23 cellular contexts compared by ENCODE assay signal in genomic region chr14:52090936-52091335, GRCh38. TPM values are rescaled to one million over a fixed set of nuclear protein-coding genes. Genes with fewer than 3 reads are reported as not detected.
DNase-seq lines count a peak whose midpoint lies in the region; ATAC-seq and TF ChIP-seq lines count a peak whose summit lies in the region.
"Had no signal": no experiment of that assay in that cellular context is flagged by ENCODE, and none has a peak within 500 bp of the region (broad histone marks: within the 10 kb centered on the region; RNA-seq: fewer than 3 reads in every experiment).

No MANE protein-coding gene starts in this region.

- H3K4me1 ChIP-seq in esophagus muscularis mucosa (peaks cover 0 to 11% (median 3%) of the 10 kb centered on the region in 4 donors), lung (ENCODE audit: control insufficient read depth in 2 of 2, insufficient read depth in 2 of 2, low read length in 2 of 2) (peaks cover 0 to 10% of the 10 kb centered on the region in 2 donors), neuronal stem cell (ENCODE audit: control insufficient read depth in 2 of 2, insufficient read depth in 1 of 2, low read depth in 1 of 2, low read length in 2 of 2) (no peaks in the 10 kb centered on the region)
- H3K4me1 ChIP-seq: A549, BE2C, HAP-1 had no signal

- H2BK12ac ChIP-seq in neuronal stem cell (ENCODE audit: low read length): no peak overlapping the region

- no peak for ATAC-seq in lung (ENCODE audit: insufficient read depth, low FRiP score)
- no peak for ATAC-seq in GM21526 (IDR thresholded peaks at IDR 0.05; ENCODE audit: low FRiP score, unreplicated experiment)
- ATAC-seq: A549, GM12878 had no signal

- H3K9me3 Mint-ChIP-seq in activated naive CD4-positive, alpha-beta T cell treated with anti-CD3 and anti-CD28 coated beads for 36 hours: no peaks in the 10 kb centered on the region
- H3K9me3 Mint-ChIP-seq: CD4-positive, alpha-beta T cell; HFFc6 had no signal

- no peaks in the 10 kb centered on the region for H3K36me3 ChIP-seq in esophagus muscularis mucosa
- no peaks in the 10 kb centered on the region for H3K36me3 ChIP-seq in lung (ENCODE audit: control insufficient read depth in 2 of 2, insufficient read depth in 2 of 2, low read length in 2 of 2)
- no peaks in the 10 kb centered on the region for H3K36me3 ChIP-seq in neuronal stem cell (replicated peaks in 1 of 2; ENCODE audit: control insufficient read depth in 2 of 2, insufficient read depth in 2 of 2, low read length in 2 of 2)
- H3K36me3 ChIP-seq: BE2C; BLaER1 treated with 17β-estradiol and CSF1 and Interleukin-3, amounts not matched to agents 10 nM and 100 nM; HAP-1 had no signal

- H3K4me3 ChIP-seq in esophagus muscularis mucosa (no peak overlapping the region), lung (peak overlapping the region; percentile 4), neuronal stem cell (ENCODE audit: low read length in 2 of 2) (no peak overlapping the region)
- H3K4me3 ChIP-seq: A549; BLaER1 treated with 17β-estradiol and CSF1 and Interleukin-3, amounts not matched to agents 10 nM and 100 nM; GM12878; HAP-1 had no signal

- no peak overlapping the region for H3K4ac ChIP-seq in neuronal stem cell (ENCODE audit: low read length)

- no peak overlapping the region for H3K4me3 Mint-ChIP-seq in activated naive CD4-positive, alpha-beta T cell treated with anti-CD3 and anti-CD28 coated beads for 36 hours
- H3K4me3 Mint-ChIP-seq: CD14-positive monocyte; CD4-positive, alpha-beta T cell; CD8-positive, alpha-beta memory T cell; HFFc6 had no signal

- H2BK5ac ChIP-seq in neuronal stem cell (ENCODE audit: low read length): no peak overlapping the region

- peaks cover 13% of the 10 kb centered on the region for H3K27me3 Mint-ChIP-seq in activated naive CD4-positive, alpha-beta T cell treated with anti-CD3 and anti-CD28 coated beads for 36 hours (ENCODE audit: low read depth)

- H2BK120ac ChIP-seq in neuronal stem cell (ENCODE audit: low read depth, low read length): no peak overlapping the region

- H2AK5ac ChIP-seq in neuronal stem cell (ENCODE audit: low read depth, low read length): no peak overlapping the region

- no peak overlapping the region for H3K4me2 ChIP-seq in neuronal stem cell (ENCODE audit: insufficient read depth, low read length, poor library complexity, severe bottlenecking)
- H3K4me2 ChIP-seq: A549; BLaER1 treated with 17β-estradiol and CSF1 and Interleukin-3, amounts not matched to agents 10 nM and 100 nM had no signal

- 91% methylated on average over 4 of the region's 4 CpGs for WGBS in esophagus muscularis mucosa
- WGBS in lung, 2 donors: 75 to 77% methylated on average over 4 of the region's 4 CpGs
- no CpG with 5 or more reads among the region's 4 CpGs for WGBS in neuronal stem cell (ENCODE audit: extremely low coverage in 2 of 2, insufficient read length in 2 of 2, insufficient replicate concordance in 1 of 2), 2 donors

- no peaks in the 10 kb centered on the region for H3K4me1 Mint-ChIP-seq in activated naive CD4-positive, alpha-beta T cell treated with anti-CD3 and anti-CD28 coated beads for 36 hours (ENCODE audit: low read depth)
- H3K4me1 Mint-ChIP-seq: CD14-positive monocyte; CD8-positive, alpha-beta memory T cell had no signal

- H3K9ac ChIP-seq in neuronal stem cell (ENCODE audit: low read depth, low read length, poor library complexity): no peak overlapping the region
- H3K9ac ChIP-seq: BLaER1 treated with 17β-estradiol and CSF1 and Interleukin-3, amounts not matched to agents 10 nM and 100 nM had no signal

- no peak overlapping the region for H4K91ac ChIP-seq in neuronal stem cell (ENCODE audit: low read depth, low read length, poor library complexity)

- H4K8ac ChIP-seq in neuronal stem cell (ENCODE audit: low read depth, low read length): no peak overlapping the region

- TF ChIP-seq EP300 in esophagus muscularis mucosa (IDR thresholded peaks at IDR 0.05): no peak

- no peaks in the 10 kb centered on the region for H3K36me3 Mint-ChIP-seq in activated naive CD4-positive, alpha-beta T cell treated with anti-CD3 and anti-CD28 coated beads for 36 hours (ENCODE audit: low read depth)
- H3K36me3 Mint-ChIP-seq: CD14-positive monocyte had no signal

- H2AFZ ChIP-seq in neuronal stem cell (ENCODE audit: low read length): no peak overlapping the region

- H3K27ac Mint-ChIP-seq in activated naive CD4-positive, alpha-beta T cell treated with anti-CD3 and anti-CD28 coated beads for 36 hours: no peak overlapping the region
- H3K27ac Mint-ChIP-seq: CD14-positive monocyte; CD4-positive, alpha-beta T cell; CD8-positive, alpha-beta memory T cell; HFFc6 had no signal

- H3K27ac ChIP-seq in esophagus muscularis mucosa (replicated peaks in 1 of 4) (no peak overlapping the region), lung (ENCODE audit: low read depth in 1 of 2, low read length in 1 of 2) (no peak overlapping the region), neuronal stem cell (replicated peaks; ENCODE audit: low read length) (no peak overlapping the region)
- H3K27ac ChIP-seq: A549; BLaER1 treated with 17β-estradiol and CSF1 and Interleukin-3, amounts not matched to agents 10 nM and 100 nM had no signal

- no peak overlapping the region for H3K23ac ChIP-seq in neuronal stem cell (ENCODE audit: low read depth, low read length, poor library complexity)

- H2BK15ac ChIP-seq in neuronal stem cell (ENCODE audit: low read length): no peak overlapping the region

- H3K14ac ChIP-seq in neuronal stem cell (ENCODE audit: low read length): no peak overlapping the region

- intact Hi-C loops in esophagus muscularis mucosa (cut with DNase I): no loop called here
- intact Hi-C loops in activated naive CD4-positive, alpha-beta T cell treated with anti-CD3 and anti-CD28 coated beads for 36 hours (cut with micrococcal nuclease): no loop called here

- H3K79me1 ChIP-seq in neuronal stem cell (ENCODE audit: low read depth, low read length): no peaks in the 10 kb centered on the region

- TF ChIP-seq CTCF in esophagus muscularis mucosa (IDR thresholded peaks at IDR 0.05): no peak
- TF ChIP-seq CTCF in lung (IDR thresholded peaks at IDR 0.05; ENCODE audit: control extremely low read depth, extremely low read depth): no peak

- no peaks in the 10 kb centered on the region for H3K27me3 ChIP-seq in esophagus muscularis mucosa
- no peaks in the 10 kb centered on the region for H3K27me3 ChIP-seq in lung (ENCODE audit: control insufficient read depth, insufficient read depth)
- no peaks in the 10 kb centered on the region for H3K27me3 ChIP-seq in neuronal stem cell (ENCODE audit: control insufficient read depth in 3 of 3, insufficient read depth in 3 of 3, low read depth in 1 of 3, low read length in 3 of 3)
- H3K27me3 ChIP-seq: BE2C; BLaER1 treated with 17β-estradiol and CSF1 and Interleukin-3, amounts not matched to agents 10 nM and 100 nM had no signal

- TF ChIP-seq POLR2A in esophagus muscularis mucosa (IDR thresholded peaks at IDR 0.05; ENCODE audit: low read depth): no peak

- peak; percentile 70 for DNase-seq in esophagus muscularis mucosa (ENCODE audit: extremely low spot score)
- no peak for DNase-seq in lung (ENCODE audit: low spot score)
- DNase-seq in neuronal stem cell (ENCODE audit: low spot score): no peak
- DNase-seq in activated effector memory CD4-positive, alpha-beta T cell treated with Interleukin-2 at 50 U/mL for 16 hours: no peak
- DNase-seq in activated naive CD4-positive, alpha-beta T cell treated with anti-CD3 and anti-CD28 coated beads for 36 hours: no peak
- DNase-seq: 8988T; ACHN; AML-193; BE2C; CD4-positive, alpha-beta T cell; CD8-positive, alpha-beta memory T cell; DMS 273 treated with DMSO at 0.1 percent for 48 hours; DMS79; EL; GDM1; GOT3; HFFc6 had no signal

- CTCF ChIA-PET in activated naive CD4-positive, alpha-beta T cell treated with anti-CD3 and anti-CD28 coated beads for 36 hours (lab: Charles Lee): no interaction called here

- H3K9me3 ChIP-seq in esophagus muscularis mucosa (no peaks in the 10 kb centered on the region), lung (ENCODE audit: control insufficient read depth in 2 of 2, insufficient read depth in 1 of 2, low read length in 1 of 2) (no peaks in the 10 kb centered on the region), neuronal stem cell (replicated peaks in 1 of 2; ENCODE audit: control insufficient read depth in 2 of 2, insufficient read depth in 1 of 2, low read depth in 1 of 2, low read length in 2 of 2) (peaks cover 0 to 3% of the 10 kb centered on the region in 2 donors)
- H3K9me3 ChIP-seq: A549, BE2C, HAP-1 had no signal

- H3K18ac ChIP-seq in neuronal stem cell (ENCODE audit: low read length): peak overlapping the region; percentile 22

RNA-seq across cellular contexts. Expression of gene NID2, which starts 22.1 kb away (rescaled TPM):
- total RNA-seq in esophagus muscularis mucosa: 10 to 100 TPM; 40.4 to 77.2 (median 57.5) TPM
- total RNA-seq in lung: 100 to 1,000 TPM in 1 of 2 donors, 1 to 10 TPM in 1; 9.7 to 116 TPM
- 1 to 10 TPM; 3.4 to 6.0 TPM for polyA plus RNA-seq in lung
- 8.2 TPM for polyA plus RNA-seq in neuronal stem cell (2013, experiment 1 of 2)
- 8.4 TPM for polyA plus RNA-seq in neuronal stem cell (2013, experiment 2 of 2)
- not detected for total RNA-seq in activated naive CD4-positive, alpha-beta T cell treated with anti-CD3 and anti-CD28 coated beads for 36 hours
- total RNA-seq: CD8-positive, alpha-beta memory T cell had no signal
- polyA plus RNA-seq: CD14-positive monocyte had no signal

Comparison
In these comparisons a context has a peak if more than half of its experiments do, and no peak if none do; other contexts are left out.
1. RNA of gene NID2, which starts 22.1 kb away (total RNA-seq): 9.7 to 116 TPM in lung and 40.4 to 77.2 TPM in esophagus muscularis mucosa; not detected in activated naive CD4-positive, alpha-beta T cell treated with anti-CD3 and anti-CD28 coated beads for 36 hours; every median in the first group is over 10 times any median in the second.